In the genomic region with DNA sequence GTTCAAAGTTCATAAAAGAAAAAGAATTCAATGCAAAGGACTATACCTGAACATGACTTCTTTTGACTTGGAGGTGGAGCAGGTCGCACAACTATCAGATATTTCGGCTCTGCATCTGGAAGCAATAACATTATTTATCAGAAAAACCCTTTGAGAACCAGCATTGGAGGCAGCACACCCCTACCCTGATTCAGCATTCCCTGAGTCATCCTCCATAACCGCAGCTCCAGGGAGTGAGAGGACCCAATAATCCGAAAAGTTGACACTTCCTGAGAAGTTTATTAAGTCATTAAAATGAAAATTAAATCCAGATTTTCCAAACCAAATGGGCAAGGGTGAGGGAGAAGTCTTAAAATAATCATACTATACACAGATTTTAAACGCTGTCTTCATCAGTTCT, we compare ENCODE assay signal across 23 cellular contexts.
DNase-seq lines count a peak whose midpoint lies in the region; ATAC-seq and TF ChIP-seq lines count a peak whose summit lies in the region.
"Had no signal": no experiment of that assay in that cellular context is flagged by ENCODE, and none has a peak within 500 bp of the region (broad histone marks: within the 10 kb centered on the region; RNA-seq: fewer than 3 reads in every experiment).

No MANE protein-coding gene starts in this region.

- H3K9me2 ChIP-seq in GM23248 (ENCODE audit: insufficient read depth) (no peaks in the 10 kb centered on the region), SK-N-SH (no peaks in the 10 kb centered on the region)

- TF ChIP-seq EP300 in SK-N-SH (IDR thresholded peaks at IDR 0.05; ENCODE audit: borderline replicate concordance in 1 of 2, low read depth in 1 of 2, low read length in 1 of 2): no peak

- H3K27ac Mint-ChIP-seq in activated T-helper 17 cell treated with anti-CD3 and anti-CD28 coated beads, Interleukin-2, amount 50 U/mL, for 72 hours: no peak overlapping the region
- no peak overlapping the region for H3K27ac Mint-ChIP-seq in stimulated activated naive B cell treated with anti-CD40 and anti-IgM and Interleukin-4, amounts not matched to agents 10 μg/mL and 1 μg/mL and 100 μg/mL, for 72 hours
- H3K27ac Mint-ChIP-seq: activated CD4-positive, alpha-beta memory T cell treated with anti-CD3 and anti-CD28 coated beads for 36 hours; activated naive CD8-positive, alpha-beta T cell treated with anti-CD3 and anti-CD28 coated beads for 36 hours; stimulated activated naive CD8-positive, alpha-beta T cell treated with anti-CD3 and anti-CD28 coated beads, Interleukin-15, amount 100 ng/mL, for 72 hours had no signal

- no peak for TF ChIP-seq CTCF in SK-N-SH (IDR thresholded peaks at IDR 0.05)
- TF ChIP-seq CTCF in left lung (IDR thresholded peaks at IDR 0.05): no peak

- H3K36me3 ChIP-seq in ACC112 (ENCODE audit: insufficient read depth, low read length) (peaks cover 11% of the 10 kb centered on the region), GM23248 (ENCODE audit: low read depth) (no peaks in the 10 kb centered on the region), SK-N-SH (replicated peaks in 1 of 2; ENCODE audit: control insufficient read depth in 1 of 2, insufficient read depth in 2 of 2, low read length in 1 of 2) (no peaks in the 10 kb centered on the region), left lung (no peaks in the 10 kb centered on the region)
- H3K36me3 ChIP-seq: right atrium auricular region had no signal

- CTCF ChIA-PET in SK-N-SH (lab: Yijun Ruan, JAX): interaction anchor here (0.7 to 1.4 kb wide), 2 partner anchors 10 to 1326 kb away, joined by 3 read pairs; no protein-coding TSS in a partner anchor

- no peaks in the 10 kb centered on the region for H3K9me3 Mint-ChIP-seq in activated T-helper 17 cell treated with anti-CD3 and anti-CD28 coated beads, Interleukin-2, amount 50 U/mL, for 72 hours
- peaks cover 0 to 1% of the 10 kb centered on the region in 2 donors for H3K9me3 Mint-ChIP-seq in stimulated activated naive B cell treated with anti-CD40 and anti-IgM and Interleukin-4, amounts not matched to agents 10 μg/mL and 1 μg/mL and 100 μg/mL, for 72 hours
- H3K9me3 Mint-ChIP-seq: activated CD4-positive, alpha-beta memory T cell treated with anti-CD3 and anti-CD28 coated beads for 36 hours; activated naive CD8-positive, alpha-beta T cell treated with anti-CD3 and anti-CD28 coated beads for 36 hours; stimulated activated naive CD8-positive, alpha-beta T cell treated with anti-CD3 and anti-CD28 coated beads, Interleukin-15, amount 100 ng/mL, for 72 hours had no signal

- intact Hi-C loops in left lung (cut with DNase I): no loop called here

- peaks cover 3% of the 10 kb centered on the region for H3K27me3 Mint-ChIP-seq in activated T-helper 17 cell treated with anti-CD3 and anti-CD28 coated beads, Interleukin-2, amount 50 U/mL, for 72 hours
- no peaks in the 10 kb centered on the region for H3K27me3 Mint-ChIP-seq in stimulated activated naive B cell treated with anti-CD40 and anti-IgM and Interleukin-4, amounts not matched to agents 10 μg/mL and 1 μg/mL and 100 μg/mL, for 72 hours
- H3K27me3 Mint-ChIP-seq: stimulated activated naive CD8-positive, alpha-beta T cell treated with anti-CD3 and anti-CD28 coated beads, Interleukin-15, amount 100 ng/mL, for 72 hours had no signal

- H3K4me1 Mint-ChIP-seq in activated T-helper 17 cell treated with anti-CD3 and anti-CD28 coated beads, Interleukin-2, amount 50 U/mL, for 72 hours: peaks cover 12% of the 10 kb centered on the region
- peaks cover 5 to 6% of the 10 kb centered on the region in 2 donors for H3K4me1 Mint-ChIP-seq in stimulated activated naive B cell treated with anti-CD40 and anti-IgM and Interleukin-4, amounts not matched to agents 10 μg/mL and 1 μg/mL and 100 μg/mL, for 72 hours

- H3K4me1 ChIP-seq in ACC112 (ENCODE audit: control insufficient read depth, insufficient read depth, low read length, unreplicated experiment) (peaks cover 46% of the 10 kb centered on the region), GM23248 (ENCODE audit: insufficient read depth) (peaks cover 48% of the 10 kb centered on the region), SK-N-SH (ENCODE audit: control insufficient read depth in 1 of 2, insufficient read depth in 2 of 2, low read depth in 1 of 2, low read length in 1 of 2) (peaks cover 0 to 19% of the 10 kb centered on the region in 2 experiments; a peak in 2 of 4 replicates), left lung (peaks cover 0 to 13% of the 10 kb centered on the region in 2 donors)
- H3K4me1 ChIP-seq: right atrium auricular region had no signal

- H3K79me2 ChIP-seq in ACC112 (ENCODE audit: control insufficient read depth, insufficient read depth, low read length, unreplicated experiment) (no peaks in the 10 kb centered on the region), GM23248 (ENCODE audit: insufficient read depth) (no peaks in the 10 kb centered on the region), SK-N-SH (ENCODE audit: insufficient read depth) (no peaks in the 10 kb centered on the region)

- H3K4me3 ChIP-seq in ACC112 (ENCODE audit: low read depth, low read length) (peak overlapping the region; percentile 53), GM23248 (0 out of 2 replicates have a peak overlapping the region, but pooled peaks have one; percentile 12), SK-N-SH (ENCODE audit: low read depth in 2 of 2, low read length in 1 of 2) (no peak overlapping the region), left lung (no peak overlapping the region)
- H3K4me3 ChIP-seq: GM12878, right atrium auricular region had no signal

- DNase-seq in GM23248 (peak; percentile 86), SK-N-SH (no peak), fibroblast of peridontal ligament (ENCODE audit: extremely low read depth) (peak; percentile 89), left lung (no peak), caudate nucleus (lab: John Stamatoyannopoulos, UW) (no peak)
- DNase-seq in stimulated activated naive B cell treated with anti-CD40 and anti-IgM and Interleukin-4, amounts not matched to agents 10 μg/mL and 1 μg/mL and 100 μg/mL, for 72 hours: no peak
- DNase-seq: ACHN; activated CD4-positive, alpha-beta memory T cell treated with anti-CD3 and anti-CD28 coated beads for 36 hours; activated naive CD8-positive, alpha-beta T cell treated with anti-CD3 and anti-CD28 coated beads for 36 hours; activated T-cell treated with anti-CD3 and anti-CD28 coated beads, Interleukin-2, amount 50 U/mL, for 4 hours; cerebellar nuclear complex; COR-L47; NCI-H187 treated with DMSO at 0.1 percent for 48 hours; nucleus accumbens; RPMI8226; stimulated activated naive CD8-positive, alpha-beta T cell treated with anti-CD3 and anti-CD28 coated beads, Interleukin-15, amount 100 ng/mL, for 72 hours; SW 1271 had no signal

- 0% methylated on average over 5 of the region's 5 CpGs for WGBS in GM23248 (ENCODE audit: low coverage in 1 of 2, low lambda C conversion rate in 2 of 2, missing lambda C conversion rate in 2 of 2), 2 experiments
- 64% methylated on average over 5 of the region's 5 CpGs for WGBS in SK-N-SH (ENCODE audit: low lambda C conversion rate)

- H3K4me2 ChIP-seq in GM23248 (ENCODE audit: unreplicated experiment) (peak overlapping the region; percentile 69), SK-N-SH (no peak overlapping the region)

- H3K27me3 ChIP-seq in ACC112 (ENCODE audit: insufficient read depth, low read length): no peaks in the 10 kb centered on the region
- no peaks in the 10 kb centered on the region for H3K27me3 ChIP-seq in GM23248 (replicated peaks; ENCODE audit: insufficient read depth)
- no peaks in the 10 kb centered on the region for H3K27me3 ChIP-seq in SK-N-SH (ENCODE audit: insufficient read depth)
- H3K27me3 ChIP-seq in left lung: no peaks in the 10 kb centered on the region
- H3K27me3 ChIP-seq: right atrium auricular region had no signal

- POLR2A ChIA-PET in SK-N-SH (lab: Yijun Ruan, JAX): no interaction called here

- H3F3A ChIP-seq in GM23248 (ENCODE audit: insufficient read depth) (peaks cover 31% of the 10 kb centered on the region), SK-N-SH (replicated peaks; ENCODE audit: insufficient read depth) (peaks cover 11% of the 10 kb centered on the region)

- H3K9ac ChIP-seq in GM23248 (no peak overlapping the region), SK-N-SH (no peak overlapping the region)

- H3K27ac ChIP-seq in ACC112 (ENCODE audit: low read depth, low read length) (peak overlapping the region; percentile 61), GM23248 (peak overlapping the region; percentile 19; the same call in 1 of the 2 replicates), SK-N-SH (ENCODE audit: low read depth in 2 of 2, low read length in 1 of 2) (no peak overlapping the region), left lung (no peak overlapping the region), caudate nucleus (ENCODE audit: low read depth, low read length) (no peak overlapping the region)
- H3K27ac ChIP-seq: right atrium auricular region had no signal

- peak overlapping the region; percentile 28 for H2AFZ ChIP-seq in ACC112 (ENCODE audit: low read length, unreplicated experiment)
- no peak overlapping the region for H2AFZ ChIP-seq in GM23248
- no peak overlapping the region for H2AFZ ChIP-seq in SK-N-SH (ENCODE audit: low read depth)

- in situ Hi-C loops in GM23248 (cut with MboI): no loop called here

- TF ChIP-seq RAD21 in SK-N-SH (IDR thresholded peaks at IDR 0.05; ENCODE audit: low read length): no peak

- no peaks in the 10 kb centered on the region for H3K9me3 ChIP-seq in GM23248 (ENCODE audit: low read depth)
- no peaks in the 10 kb centered on the region for H3K9me3 ChIP-seq in SK-N-SH
- no peaks in the 10 kb centered on the region for H3K9me3 ChIP-seq in left lung
- H3K9me3 ChIP-seq: right atrium auricular region had no signal

- H4K20me1 ChIP-seq in GM23248 (ENCODE audit: insufficient read depth) (no peaks in the 10 kb centered on the region), SK-N-SH (ENCODE audit: insufficient read depth) (no peaks in the 10 kb centered on the region)

- no peak for ATAC-seq in activated T-helper 17 cell treated with anti-CD3 and anti-CD28 coated beads, Interleukin-2, amount 50 U/mL, for 72 hours (replicated peaks)
- ATAC-seq in stimulated activated naive B cell treated with anti-CD40 and anti-IgM and Interleukin-4, amounts not matched to agents 10 μg/mL and 1 μg/mL and 100 μg/mL, for 72 hours (replicated peaks): no peak
- no peak for ATAC-seq in left lung
- ATAC-seq: activated T-cell treated with anti-CD3 and anti-CD28 coated beads, Interleukin-2, amount 50 U/mL, for 4 hours; GM12878; HCT116; HepG2; stimulated activated naive CD8-positive, alpha-beta T cell treated with anti-CD3 and anti-CD28 coated beads, Interleukin-15, amount 100 ng/mL, for 72 hours had no signal

- no peaks in the 10 kb centered on the region for H3K36me3 Mint-ChIP-seq in activated T-helper 17 cell treated with anti-CD3 and anti-CD28 coated beads, Interleukin-2, amount 50 U/mL, for 72 hours (ENCODE audit: low read depth)
- no peaks in the 10 kb centered on the region for H3K36me3 Mint-ChIP-seq in stimulated activated naive B cell treated with anti-CD40 and anti-IgM and Interleukin-4, amounts not matched to agents 10 μg/mL and 1 μg/mL and 100 μg/mL, for 72 hours
- H3K36me3 Mint-ChIP-seq: activated CD4-positive, alpha-beta memory T cell treated with anti-CD3 and anti-CD28 coated beads for 36 hours; activated naive CD8-positive, alpha-beta T cell treated with anti-CD3 and anti-CD28 coated beads for 36 hours had no signal

- H3K4me3 Mint-ChIP-seq in activated T-helper 17 cell treated with anti-CD3 and anti-CD28 coated beads, Interleukin-2, amount 50 U/mL, for 72 hours: no peak overlapping the region
- no peak overlapping the region for H3K4me3 Mint-ChIP-seq in stimulated activated naive B cell treated with anti-CD40 and anti-IgM and Interleukin-4, amounts not matched to agents 10 μg/mL and 1 μg/mL and 100 μg/mL, for 72 hours
- H3K4me3 Mint-ChIP-seq: activated CD4-positive, alpha-beta memory T cell treated with anti-CD3 and anti-CD28 coated beads for 36 hours; activated naive CD8-positive, alpha-beta T cell treated with anti-CD3 and anti-CD28 coated beads for 36 hours; activated T-cell treated with anti-CD3 and anti-CD28 coated beads, Interleukin-2, amount 50 U/mL, for 4 hours; stimulated activated naive CD8-positive, alpha-beta T cell treated with anti-CD3 and anti-CD28 coated beads, Interleukin-15, amount 100 ng/mL, for 72 hours had no signal

Comparison
In these comparisons a context has a peak if more than half of its experiments do, and no peak if none do; other contexts are left out.
1. H3K27ac ChIP-seq: peak in ACC112 (single experiment) and GM23248 (single experiment); none in SK-N-SH (0 of 2), left lung (0 of 2) and caudate nucleus (single experiment).
2. H3K4me3 ChIP-seq: peak in ACC112 (single experiment) and GM23248 (single experiment); none in SK-N-SH (0 of 2) and left lung (0 of 2).
3. DNase-seq: peak in GM23248 (single experiment) and fibroblast of peridontal ligament (single experiment); none in SK-N-SH (single experiment), stimulated activated naive B cell treated with anti-CD40 and anti-IgM and Interleukin-4, amounts not matched to agents 10 μg/mL and 1 μg/mL and 100 μg/mL, for 72 hours (single experiment), left lung (0 of 2) and caudate nucleus (0 of 61).